ENCODE assay signal across 1 cellular context in the genomic region with DNA sequence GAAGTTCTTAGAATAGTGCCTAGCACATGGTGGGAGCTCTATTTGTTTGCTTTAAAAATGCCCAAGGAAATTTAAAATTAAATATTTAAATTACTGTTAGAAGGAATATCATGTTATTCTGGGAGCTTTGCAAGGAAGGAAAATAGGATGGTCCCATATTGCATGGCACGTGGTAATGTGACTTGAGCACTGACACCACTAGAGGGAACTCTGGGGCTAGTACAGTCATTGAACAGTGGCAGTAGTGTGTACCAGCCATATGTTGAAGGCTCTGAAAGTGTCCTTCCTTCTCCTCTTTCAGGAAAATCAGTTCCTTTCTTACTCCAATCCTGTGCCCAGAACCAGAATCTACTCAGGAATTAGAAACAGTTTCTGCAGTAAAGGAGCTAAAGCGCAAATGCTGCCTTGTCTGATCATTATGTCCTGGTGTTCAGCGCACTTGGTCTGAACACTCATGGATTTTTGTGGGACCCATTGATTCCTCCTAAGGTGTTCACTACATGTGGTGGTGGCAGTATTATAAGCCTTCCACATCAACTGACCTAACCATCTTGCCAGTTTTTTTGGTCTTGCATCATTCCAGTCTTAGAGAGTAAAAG.
A peak's percentile ranks its signal among the peaks of the same experiment; 100 is the strongest.
TF ChIP-seq lines count a peak whose summit lies in the region.

No MANE protein-coding gene starts in this region.

TF ChIP-seq in IMR-90, 13 proteins besides CTCF, POLR2A, EP300 and RAD21 (continued from another document):
- TF ChIP-seq, protein P1, sequence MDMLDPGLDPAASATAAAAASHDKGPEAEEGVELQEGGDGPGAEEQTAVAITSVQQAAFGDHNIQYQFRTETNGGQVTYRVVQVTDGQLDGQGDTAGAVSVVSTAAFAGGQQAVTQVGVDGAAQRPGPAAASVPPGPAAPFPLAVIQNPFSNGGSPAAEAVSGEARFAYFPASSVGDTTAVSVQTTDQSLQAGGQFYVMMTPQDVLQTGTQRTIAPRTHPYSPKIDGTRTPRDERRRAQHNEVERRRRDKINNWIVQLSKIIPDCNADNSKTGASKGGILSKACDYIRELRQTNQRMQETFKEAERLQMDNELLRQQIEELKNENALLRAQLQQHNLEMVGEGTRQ (IDR thresholded peaks at IDR 0.05; ENCODE audit: low read depth, low read length) = peak; percentile 11; the same call in 1 of the 2 replicates
TF ChIP-seq in IMR-90: peak in this region for 2.
